Comparison of ENCODE assay signal across 21 cellular contexts in genomic region chr12:111798182-111798581, GRCh38. TPM values are rescaled to one million over a fixed set of nuclear protein-coding genes. Genes with fewer than 3 reads are reported as not detected.
A peak's percentile ranks its signal among the peaks of the same experiment; 100 is the strongest.
DNase-seq lines count a peak whose midpoint lies in the region; ATAC-seq and TF ChIP-seq lines count a peak whose summit lies in the region.
"Had no signal": no experiment of that assay in that cellular context is flagged by ENCODE, and none has a peak within 500 bp of the region (broad histone marks: within the 10 kb centered on the region; RNA-seq: fewer than 3 reads in every experiment).

No MANE protein-coding gene starts in this region.

- H2AFZ ChIP-seq in neural progenitor cell (replicated peaks): no peak overlapping the region
- H2AFZ ChIP-seq: PC-9 had no signal

- H3K4me1 ChIP-seq in heart left ventricle: peaks cover 0 to 2% (median 0%) of the 10 kb centered on the region in 12 donors
- H3K4me1 ChIP-seq in neural progenitor cell: no peaks in the 10 kb centered on the region
- H3K4me1 ChIP-seq: BLaER1 treated with 17β-estradiol and CSF1 and Interleukin-3, amounts not matched to agents 10 nM and 100 nM; SJCRH30 had no signal

- POLR2A ChIA-PET in CD4-positive, alpha-beta T cell (lab: Charles Lee): no interaction called here

- H3K9me3 Mint-ChIP-seq in neural progenitor cell: no peaks in the 10 kb centered on the region
- H3K9me3 Mint-ChIP-seq in CD4-positive, alpha-beta T cell: no peaks in the 10 kb centered on the region
- H3K9me3 Mint-ChIP-seq: CD8-positive, alpha-beta memory T cell had no signal

- DNase-seq in NCI-H2196 (lab: John Stamatoyannopoulos, UW; ENCODE audit: unreplicated experiment) (peak; percentile 20), NCI-H2196 treated with DMSO at 0.1 percent for 48 hours (lab: John Stamatoyannopoulos, UW; ENCODE audit: unreplicated experiment) (no peak), heart left ventricle (peak in 2 of 5 donors; percentile 17 to 30), kidney glomerular epithelial cell (lab: John Stamatoyannopoulos, UW) (peak; percentile 65), neural progenitor cell (ENCODE audit: low spot score) (no peak), dedifferentiated amniotic fluid mesenchymal stem cell (ENCODE audit: extremely low spot score) (no peak)
- DNase-seq in CD4-positive, alpha-beta T cell: no peak
- DNase-seq: ACHN; CD8-positive, alpha-beta memory T cell; H7; MM.1S; NCI-H1048; NCI-H1417 treated with DMSO at 0.1 percent for 48 hours; NCI-H187; NCI-H69; PC-9; SJCRH30 had no signal

- H3K4me2 ChIP-seq in neural progenitor cell: no peak overlapping the region
- H3K4me2 ChIP-seq: BLaER1 treated with 17β-estradiol and CSF1 and Interleukin-3, amounts not matched to agents 10 nM and 100 nM; PC-9 had no signal

- H3K9me3 ChIP-seq in heart left ventricle (no peaks in the 10 kb centered on the region), neural progenitor cell (ENCODE audit: low read depth) (no peaks in the 10 kb centered on the region)
- H3K9me3 ChIP-seq in CD4-positive, alpha-beta T cell (ENCODE audit: control insufficient read depth, low read length): no peaks in the 10 kb centered on the region
- H3K9me3 ChIP-seq: SJCRH30 had no signal

- peak overlapping the region; percentile 57 for H3K27ac Mint-ChIP-seq in neural progenitor cell
- H3K27ac Mint-ChIP-seq in CD4-positive, alpha-beta T cell: no peak overlapping the region

- H3K4me3 Mint-ChIP-seq in neural progenitor cell: no peak overlapping the region
- no peak overlapping the region for H3K4me3 Mint-ChIP-seq in CD4-positive, alpha-beta T cell
- H3K4me3 Mint-ChIP-seq: CD8-positive, alpha-beta memory T cell had no signal

- TF ChIP-seq POLR2A in heart left ventricle (IDR thresholded peaks at IDR 0.05): no peak

- H3F3A ChIP-seq in neural progenitor cell (ENCODE audit: low read depth): no peaks in the 10 kb centered on the region

- H3K79me2 ChIP-seq in neural progenitor cell (ENCODE audit: low read depth): no peaks in the 10 kb centered on the region

- 50 to 61% (median 57%) methylated on average over 4 of the region's 4 CpGs for WGBS in heart left ventricle, 4 donors

- H3K4me1 Mint-ChIP-seq in neural progenitor cell: no peaks in the 10 kb centered on the region
- no peaks in the 10 kb centered on the region for H3K4me1 Mint-ChIP-seq in CD4-positive, alpha-beta T cell (ENCODE audit: low read depth)
- H3K4me1 Mint-ChIP-seq: CD8-positive, alpha-beta memory T cell had no signal

- peak; percentile 32 to 71 (median 64) for ATAC-seq in heart left ventricle
- no peak for ATAC-seq in GM21786 (IDR thresholded peaks at IDR 0.05; ENCODE audit: unreplicated experiment)
- no peak for ATAC-seq in CD4-positive, alpha-beta T cell (ENCODE audit: poor library complexity)

- CTCF ChIA-PET in CD4-positive, alpha-beta T cell (lab: Charles Lee): no interaction called here

- H3K36me3 Mint-ChIP-seq in neural progenitor cell: peaks cover 20% of the 10 kb centered on the region
- H3K36me3 Mint-ChIP-seq in CD4-positive, alpha-beta T cell (ENCODE audit: low read depth): no peaks in the 10 kb centered on the region
- H3K36me3 Mint-ChIP-seq: CD8-positive, alpha-beta memory T cell had no signal

- intact Hi-C loops in heart left ventricle (cut with DNase I): no loop called here
- intact Hi-C loops in CD4-positive, alpha-beta T cell (cut with DNase I, micrococcal nuclease): no loop called here

- peaks cover 3% of the 10 kb centered on the region for H3K27me3 Mint-ChIP-seq in neural progenitor cell (ENCODE audit: insufficient read depth, low read depth)
- H3K27me3 Mint-ChIP-seq in CD4-positive, alpha-beta T cell: no peaks in the 10 kb centered on the region
- H3K27me3 Mint-ChIP-seq: CD8-positive, alpha-beta memory T cell had no signal

- no peak overlapping the region for H3K4me3 ChIP-seq in heart left ventricle
- no peak overlapping the region for H3K4me3 ChIP-seq in neural progenitor cell
- H3K4me3 ChIP-seq: BLaER1 treated with 17β-estradiol and CSF1 and Interleukin-3, amounts not matched to agents 10 nM and 100 nM; PC-9; SJCRH30 had no signal

- H4K20me1 ChIP-seq in neural progenitor cell (ENCODE audit: low read depth): no peaks in the 10 kb centered on the region

- H3K9ac ChIP-seq in neural progenitor cell: peak overlapping the region; percentile 13
- H3K9ac ChIP-seq: BLaER1 treated with 17β-estradiol and CSF1 and Interleukin-3, amounts not matched to agents 10 nM and 100 nM had no signal

- H3K36me3 ChIP-seq in heart left ventricle (peaks cover 0 to 100% (median 91%) of the 10 kb centered on the region in 9 donors), neural progenitor cell (peaks cover 13% of the 10 kb centered on the region)
- H3K36me3 ChIP-seq: SJCRH30 had no signal

- H3K27ac ChIP-seq in heart left ventricle: peak overlapping the region in 5 of 12 donors; percentile 9 to 57 (median 44)
- H3K27ac ChIP-seq in neural progenitor cell: no peak overlapping the region
- no peak overlapping the region for H3K27ac ChIP-seq in CD4-positive, alpha-beta T cell (ENCODE audit: low read depth, low read length)
- H3K27ac ChIP-seq: 22Rv1; BLaER1 treated with 17β-estradiol and CSF1 and Interleukin-3, amounts not matched to agents 10 nM and 100 nM; PC-9; RWPE1; SJCRH30 had no signal

- no peak for TF ChIP-seq CTCF in heart left ventricle (IDR thresholded peaks at IDR 0.05)
- no peak for TF ChIP-seq CTCF in neural progenitor cell (IDR thresholded peaks at IDR 0.05)
- TF ChIP-seq CTCF in CD4-positive, alpha-beta T cell (IDR thresholded peaks at IDR 0.05): no peak

- H3K27me3 ChIP-seq in heart left ventricle: no peaks in the 10 kb centered on the region
- no peaks in the 10 kb centered on the region for H3K27me3 ChIP-seq in neural progenitor cell
- H3K27me3 ChIP-seq in CD4-positive, alpha-beta T cell (ENCODE audit: control insufficient read depth, insufficient read depth, low read length): no peaks in the 10 kb centered on the region
- H3K27me3 ChIP-seq: BLaER1 treated with 17β-estradiol and CSF1 and Interleukin-3, amounts not matched to agents 10 nM and 100 nM; SJCRH30 had no signal

RNA-seq across cellular contexts. Expression of gene ALDH2, which starts 31.4 kb away (rescaled TPM):
- total RNA-seq in heart left ventricle: 100 to 1,000 TPM; 176 to 303 (median 260) TPM
- polyA plus RNA-seq in heart left ventricle: 100 to 1,000 TPM; 135 to 176 TPM
- 60.0 and 107 TPM in 2 replicates for total RNA-seq in neural progenitor cell (ENCODE audit: low replicate concordance)
- 1 to 10 TPM; 2.0 to 2.1 TPM for total RNA-seq in CD4-positive, alpha-beta T cell

RNA-seq across cellular contexts. Expression of gene MAPKAPK5, which starts 43.8 kb away (rescaled TPM):
- total RNA-seq in heart left ventricle (10 to 100 TPM; 20.2 to 28.7 (median 25.2) TPM), neural progenitor cell (ENCODE audit: low replicate concordance) (70.8 and 89.8 TPM in 2 replicates)
- polyA plus RNA-seq in heart left ventricle: 10 to 100 TPM in 1 of 2 donors, 1 to 10 TPM in 1; 8.0 to 27.5 TPM
- total RNA-seq in CD4-positive, alpha-beta T cell: 10 to 100 TPM; 62.2 to 63.6 TPM

Comparison
In these comparisons a context has a peak if more than half of its experiments do, and no peak if none do; other contexts are left out.
1. DNase-seq: peak in NCI-H2196 (single experiment) and kidney glomerular epithelial cell (single experiment); none in NCI-H2196 treated with DMSO at 0.1 percent for 48 hours (single experiment), neural progenitor cell (single experiment), dedifferentiated amniotic fluid mesenchymal stem cell (single experiment) and CD4-positive, alpha-beta T cell (0 of 10).
2. ATAC-seq: peak in heart left ventricle (4 of 4); none in GM21786 (single experiment) and CD4-positive, alpha-beta T cell (single experiment).
3. RNA of gene ALDH2, which starts 31.4 kb away (total RNA-seq): 176 to 303 TPM in heart left ventricle and 60.0 to 107 TPM in neural progenitor cell; 2.0 to 2.1 TPM in CD4-positive, alpha-beta T cell; every median in the first group is over 10 times any median in the second.